Comparison of ENCODE assay signal across 7 cellular contexts in genomic region chr17:41965694-41966375, GRCh38. TPM values are rescaled to one million over a fixed set of nuclear protein-coding genes. Genes with fewer than 3 reads are reported as not detected.
A peak's percentile ranks its signal among the peaks of the same experiment; 100 is the strongest.
DNase-seq lines count a peak whose midpoint lies in the region; ATAC-seq and TF ChIP-seq lines count a peak whose summit lies in the region.

No MANE protein-coding gene starts in this region.

- peak overlapping the region; percentile 53 for H3K4me3 ChIP-seq in astrocyte of the spinal cord (ENCODE audit: low read depth, low read length)

- H3K4me1 Mint-ChIP-seq in T-helper 17 cell, result peaks cover 18% of the 10 kb centered on the region

- peak; percentile 2 for TF ChIP-seq POLR2A in GM19193 (IDR thresholded peaks at IDR 0.05; ENCODE audit: extremely low read depth, insufficient read depth, insufficient read length)

- H3K36me3 Mint-ChIP-seq in T-helper 17 cell (ENCODE audit: low read depth), result no peaks in the 10 kb centered on the region

- TF ChIP-seq CTCF in astrocyte of the spinal cord (IDR thresholded peaks at IDR 0.05; ENCODE audit: low read depth, low read length), result no peak

- peak overlapping the region; percentile 87 for H3K27ac Mint-ChIP-seq in T-helper 17 cell

- H3K4me3 Mint-ChIP-seq in T-helper 17 cell, result peak overlapping the region; percentile 93

- no peaks in the 10 kb centered on the region for H3K9me3 ChIP-seq in T-helper 17 cell (ENCODE audit: control insufficient read depth, low read length, poor library complexity, severe bottlenecking)

- in situ Hi-C loops in astrocyte of the spinal cord (cut with HindIII; ENCODE audit: low sequenced_read_pairs), result no loop called here

- DNase-seq in NCI-H1092 (lab: John Stamatoyannopoulos, UW) (peak; percentile 69), T-helper 17 cell (peak; percentile 23 to 53 (median 40)), astrocyte of the spinal cord (ENCODE audit: low read depth, low spot score) (no peak), iPS-NIHi11 (ENCODE audit: low spot score) (peak; percentile 84)
- DNase-seq in stimulated activated CD4-positive, alpha-beta T cell treated with anti-CD3 and anti-CD28 coated beads, Interleukin-15, amount 100 ng/mL, for 1 hour (ENCODE audit: low read depth in 1 of 2, low spot score in 1 of 2), result peak; percentile 39

- H3K27me3 Mint-ChIP-seq in T-helper 17 cell, result no peaks in the 10 kb centered on the region

- ATAC-seq in T-helper 17 cell, result peak; percentile 62
- no peak for ATAC-seq in GM18858 (IDR thresholded peaks at IDR 0.05; ENCODE audit: unreplicated experiment)

RNA-seq across cellular contexts. Expression of gene CNP, which starts 0.8 kb away (rescaled TPM):
- total RNA-seq in T-helper 17 cell, result 10 to 100 TPM; 21.0 to 23.4 TPM

RNA-seq across cellular contexts. Expression of gene ODAD4, which starts 35.4 kb away (rescaled TPM):
- 1 to 10 TPM; 3.7 to 4.3 TPM for total RNA-seq in T-helper 17 cell

RNA-seq across cellular contexts. Expression of gene ACLY, which starts 47.1 kb away (rescaled TPM):
- 10 to 100 TPM; 65.5 to 73.4 TPM for total RNA-seq in T-helper 17 cell

RNA-seq across cellular contexts. Expression of gene DNAJC7, which starts 51.4 kb away (rescaled TPM):
- total RNA-seq in T-helper 17 cell, result 100 to 1,000 TPM; 113 to 124 TPM

RNA-seq across cellular contexts. Expression of gene NKIRAS2, which starts 54.1 kb away (rescaled TPM):
- 10 to 100 TPM; 14.3 to 15.6 TPM for total RNA-seq in T-helper 17 cell
